In the genomic region with DNA sequence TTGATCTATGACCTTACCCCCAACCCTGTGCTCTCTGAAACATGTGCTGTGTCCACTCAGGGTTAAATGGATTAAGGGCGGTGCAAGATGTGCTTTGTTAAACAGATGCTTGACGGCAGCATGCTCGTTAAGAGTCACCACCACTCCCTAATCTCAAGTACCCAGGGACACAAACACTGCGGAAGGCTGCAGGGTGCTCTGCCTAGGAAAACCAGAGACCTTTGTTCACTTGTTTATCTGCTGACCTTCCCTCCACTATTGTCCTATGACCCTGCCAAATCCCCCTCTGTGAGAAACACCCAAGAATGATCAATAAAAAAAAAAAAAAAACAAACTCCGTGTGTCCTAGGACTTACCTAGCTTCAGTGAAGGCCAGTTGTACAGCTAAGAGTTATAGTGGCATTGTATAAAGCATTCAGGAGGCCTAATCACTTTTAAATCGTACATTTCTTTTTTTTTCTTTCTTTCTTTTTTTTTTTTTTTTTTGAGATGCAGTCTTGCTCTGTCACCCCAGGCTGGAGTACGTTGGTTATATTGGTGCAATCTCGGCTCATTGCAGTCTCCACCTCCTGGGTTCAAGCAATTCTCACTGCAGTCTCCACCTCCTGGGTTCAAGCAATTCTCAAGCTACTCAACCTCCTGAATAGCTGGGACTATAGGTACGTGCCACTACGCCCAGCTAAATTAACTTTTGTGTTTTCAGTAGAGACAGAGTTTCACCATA, we compare ENCODE assay signal across 9 cellular contexts. TPM values are rescaled to one million over a fixed set of nuclear protein-coding genes. Genes with fewer than 3 reads are reported as not detected.
"Had no signal": no experiment of that assay in that cellular context is flagged by ENCODE, and none has a peak within 500 bp of the region (broad histone marks: within the 10 kb centered on the region; RNA-seq: fewer than 3 reads in every experiment).

No MANE protein-coding gene starts in this region.

RNA-seq across cellular contexts. Expression of gene B4GALNT2, which starts 6.2 kb away (rescaled TPM):
- total RNA-seq: activated CD4-positive, alpha-beta T cell treated with anti-CD3 and anti-CD28 coated beads, Interleukin-2, amount 10 ng/mL, durations not matched to agents 7 days and 5 days; activated CD8-positive, alpha-beta T cell treated with anti-CD3 and anti-CD28 coated beads, Interleukin-2, amount 10 ng/mL, durations not matched to agents 7 days and 5 days; activated naive CD8-positive, alpha-beta T cell treated with anti-CD3 and anti-CD28 coated beads, Interleukin-2, amount 10 ng/mL, durations not matched to agents 7 days and 5 days; activated T-helper 2 cell treated with anti-CD3 and anti-CD28 coated beads, Interferon-gamma antibody, Interleukin-2, Interleukin-4, amounts not matched to agents 10 μg/mL and 5 μg/mL and 100 μg/mL, durations not matched to agents 14 hours and 24 hours and 36 hours; ascending aorta; M059J; OCI-LY7; PC-9; SJCRH30 had no signal
